1 cellular context compared by ENCODE assay signal in genomic region chr1:111346089-111346885, GRCh38.
TF ChIP-seq lines count a peak whose summit lies in the region.

No MANE protein-coding gene starts in this region.

TF ChIP-seq in Ishikawa, 13 proteins besides CTCF, POLR2A, EP300 and RAD21 (continued from another document):
- TF ChIP-seq REST (IDR thresholded peaks at IDR 0.05; ENCODE audit: low read depth), result no peak
- TF ChIP-seq TEAD4 (IDR thresholded peaks at IDR 0.05), result no peak
- no peak for TF ChIP-seq CREB1 (IDR thresholded peaks at IDR 0.05; ENCODE audit: low read depth)
- no peak; the same call in 1 of the 2 replicates for TF ChIP-seq TAF1 (IDR thresholded peaks at IDR 0.05; ENCODE audit: low read depth)
- TF ChIP-seq NFIC (IDR thresholded peaks at IDR 0.05), result no peak
